Comparison of ENCODE assay signal across 10 cellular contexts in the genomic region with DNA sequence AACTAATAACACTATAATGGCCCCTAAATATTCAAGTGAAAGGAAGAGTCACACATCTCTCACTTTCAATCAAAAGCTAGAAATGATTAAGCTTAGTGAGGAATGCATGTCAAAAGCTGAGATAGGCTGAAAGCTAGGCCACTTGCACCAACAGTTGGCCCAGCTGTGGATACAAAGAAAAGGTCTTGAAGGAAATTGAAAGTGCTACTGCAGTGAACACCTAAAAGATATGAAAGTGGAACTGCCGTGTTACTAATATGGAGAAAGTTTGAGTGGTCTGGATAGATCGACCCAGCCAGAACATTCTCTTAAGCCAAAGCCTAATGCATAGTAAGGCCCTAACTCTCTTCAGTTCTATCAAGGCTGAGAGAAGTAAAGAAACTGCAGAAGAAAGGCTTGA. TPM values are rescaled to one million over a fixed set of nuclear protein-coding genes. Genes with fewer than 3 reads are reported as not detected.
A peak's percentile ranks its signal among the peaks of the same experiment; 100 is the strongest.
DNase-seq lines count a peak whose midpoint lies in the region; ATAC-seq and TF ChIP-seq lines count a peak whose summit lies in the region.
"Had no signal": no experiment of that assay in that cellular context is flagged by ENCODE, and none has a peak within 500 bp of the region (broad histone marks: within the 10 kb centered on the region; RNA-seq: fewer than 3 reads in every experiment).

No MANE protein-coding gene starts in this region.

- H3K4me3 Mint-ChIP-seq in activated CD8-positive, alpha-beta memory T cell treated with anti-CD3 and anti-CD28 coated beads, Interleukin-2, amount 10 ng/mL, durations not matched to agents 7 days and 5 days, result peak overlapping the region; percentile 47

- TF ChIP-seq EP300 in SK-N-SH (IDR thresholded peaks at IDR 0.05; ENCODE audit: borderline replicate concordance in 1 of 2, low read depth in 1 of 2, low read length in 1 of 2), result no peak

- H3K9me3 Mint-ChIP-seq in activated CD8-positive, alpha-beta memory T cell treated with anti-CD3 and anti-CD28 coated beads, Interleukin-2, amount 10 ng/mL, durations not matched to agents 7 days and 5 days (ENCODE audit: low read depth), result no peaks in the 10 kb centered on the region

- no peaks in the 10 kb centered on the region for H3K79me2 ChIP-seq in SK-N-SH (ENCODE audit: insufficient read depth)

- no peaks in the 10 kb centered on the region for H3F3A ChIP-seq in SK-N-SH (replicated peaks; ENCODE audit: insufficient read depth)

- no peak overlapping the region for H3K27ac ChIP-seq in SK-N-SH (ENCODE audit: low read depth in 2 of 2, low read length in 1 of 2)
- H3K27ac ChIP-seq: gastroesophageal sphincter had no signal

- peaks cover 40% of the 10 kb centered on the region for H3K27me3 Mint-ChIP-seq in activated CD8-positive, alpha-beta memory T cell treated with anti-CD3 and anti-CD28 coated beads, Interleukin-2, amount 10 ng/mL, durations not matched to agents 7 days and 5 days

- H3K9me3 ChIP-seq in neuron (ENCODE audit: low read length), result no peaks in the 10 kb centered on the region
- no peaks in the 10 kb centered on the region for H3K9me3 ChIP-seq in SK-N-SH
- H3K9me3 ChIP-seq: gastroesophageal sphincter had no signal

- no peaks in the 10 kb centered on the region for H3K9me2 ChIP-seq in SK-N-SH

- peak overlapping the region; percentile 26 for H2AFZ ChIP-seq in neuron (ENCODE audit: low read depth, low read length)
- H2AFZ ChIP-seq in SK-N-SH (ENCODE audit: low read depth), result no peak overlapping the region

- H3K4me3 ChIP-seq in neuron (ENCODE audit: low read length) (no peak overlapping the region), SK-N-SH (ENCODE audit: low read depth in 2 of 2, low read length in 1 of 2) (no peak overlapping the region)
- H3K4me3 ChIP-seq: gastroesophageal sphincter had no signal

- no peak overlapping the region for H3K4me2 ChIP-seq in SK-N-SH

- peak; percentile 60 for DNase-seq in activated CD8-positive, alpha-beta memory T cell treated with anti-CD3 and anti-CD28 coated beads, Interleukin-2, amount 10 ng/mL, durations not matched to agents 7 days and 5 days
- no peak for DNase-seq in activated CD8-positive, alpha-beta memory T cell treated with anti-CD3 and anti-CD28 coated beads, Interleukin-2, amount 50 U/mL, for 4 hours
- DNase-seq in HuH-7.5 (ENCODE audit: low spot score) (no peak), SK-N-SH (no peak), SW 1271 (lab: John Stamatoyannopoulos, UW) (no peak)
- DNase-seq: NCI-H1930 had no signal

- POLR2A ChIA-PET in SK-N-SH (lab: Yijun Ruan, JAX), result no interaction called here

- TF ChIP-seq CTCF in SK-N-SH (IDR thresholded peaks at IDR 0.05), result no peak

- peaks cover 10% of the 10 kb centered on the region for H3K36me3 Mint-ChIP-seq in activated CD8-positive, alpha-beta memory T cell treated with anti-CD3 and anti-CD28 coated beads, Interleukin-2, amount 10 ng/mL, durations not matched to agents 7 days and 5 days

- 32% methylated on average over 2 of the region's 2 CpGs for WGBS in SK-N-SH (ENCODE audit: low lambda C conversion rate)

- peak overlapping the region; percentile 57 for H3K27ac Mint-ChIP-seq in activated CD8-positive, alpha-beta memory T cell treated with anti-CD3 and anti-CD28 coated beads, Interleukin-2, amount 10 ng/mL, durations not matched to agents 7 days and 5 days

- peak; percentile 93 for ATAC-seq in activated CD8-positive, alpha-beta memory T cell treated with anti-CD3 and anti-CD28 coated beads, Interleukin-2, amount 10 ng/mL, durations not matched to agents 7 days and 5 days
- ATAC-seq in GM21619 (IDR thresholded peaks at IDR 0.05; ENCODE audit: unreplicated experiment) (peak; percentile 100), HG03354 (IDR thresholded peaks at IDR 0.05; ENCODE audit: poor library complexity, severe bottlenecking, unreplicated experiment) (peak; percentile 100)
- ATAC-seq: gastroesophageal sphincter had no signal

- no peaks in the 10 kb centered on the region for H3K4me1 ChIP-seq in neuron (ENCODE audit: insufficient read depth, low read length)
- H3K4me1 ChIP-seq in SK-N-SH (ENCODE audit: control insufficient read depth in 1 of 2, insufficient read depth in 2 of 2, low read depth in 1 of 2, low read length in 1 of 2), result no peaks in the 10 kb centered on the region
- H3K4me1 ChIP-seq: gastroesophageal sphincter had no signal

- H3K9ac ChIP-seq in SK-N-SH, result no peak overlapping the region

- H3K36me3 ChIP-seq in neuron (ENCODE audit: insufficient read depth, low read length), result no peaks in the 10 kb centered on the region
- H3K36me3 ChIP-seq in SK-N-SH (replicated peaks in 1 of 2; ENCODE audit: control insufficient read depth in 1 of 2, insufficient read depth in 2 of 2, low read length in 1 of 2), result no peaks in the 10 kb centered on the region
- H3K36me3 ChIP-seq: gastroesophageal sphincter had no signal

- CTCF ChIA-PET in activated CD8-positive, alpha-beta memory T cell treated with anti-CD3 and anti-CD28 coated beads, Interleukin-2, amount 10 ng/mL, durations not matched to agents 7 days and 5 days (lab: Charles Lee), result interaction anchor here (1.2 to 1.8 kb wide), 2 partner anchors 12 to 14 kb away, joined by 4 to 5 read pairs; no protein-coding TSS in a partner anchor
- CTCF ChIA-PET in SK-N-SH (lab: Yijun Ruan, JAX), result no interaction called here

- TF ChIP-seq RAD21 in SK-N-SH (IDR thresholded peaks at IDR 0.05; ENCODE audit: low read length), result no peak

- H3K27me3 ChIP-seq in neuron (ENCODE audit: insufficient read depth, low read length) (no peaks in the 10 kb centered on the region), SK-N-SH (ENCODE audit: insufficient read depth) (no peaks in the 10 kb centered on the region; the same call in 1 of the 2 replicates)
- H3K27me3 ChIP-seq: gastroesophageal sphincter had no signal

- H3K4me1 Mint-ChIP-seq in activated CD8-positive, alpha-beta memory T cell treated with anti-CD3 and anti-CD28 coated beads, Interleukin-2, amount 10 ng/mL, durations not matched to agents 7 days and 5 days, result peaks cover 20% of the 10 kb centered on the region

- H4K20me1 ChIP-seq in SK-N-SH (ENCODE audit: insufficient read depth), result no peaks in the 10 kb centered on the region

TF ChIP-seq in SK-N-SH, 30 proteins besides CTCF, POLR2A, EP300 and RAD21:
- TF ChIP-seq TAF1 (IDR thresholded peaks at IDR 0.05; ENCODE audit: borderline replicate concordance, low read depth, low read length) (no peak), FOSL2 (IDR thresholded peaks at IDR 0.05; ENCODE audit: borderline replicate concordance, low read depth) (no peak), EZH2phosphoT487 (IDR thresholded peaks at IDR 0.05; ENCODE audit: borderline replicate concordance, low read depth) (no peak), SMC3 (IDR thresholded peaks at IDR 0.05; ENCODE audit: low read depth, low read length) (no peak), CHD2 (IDR thresholded peaks at IDR 0.05; ENCODE audit: low read length, partially characterized antibody) (no peak), TEAD4 (IDR thresholded peaks at IDR 0.05; ENCODE audit: borderline replicate concordance, insufficient read depth) (no peak), NRF1 (IDR thresholded peaks at IDR 0.05; ENCODE audit: low read depth, low read length) (no peak), JUND (IDR thresholded peaks at IDR 0.05) (no peak), ELF1 (IDR thresholded peaks at IDR 0.05) (no peak), SIN3A (IDR thresholded peaks at IDR 0.05; ENCODE audit: borderline replicate concordance, low read depth, low read length) (no peak), MEF2A (IDR thresholded peaks at IDR 0.05; ENCODE audit: borderline replicate concordance, low read depth) (no peak), NFIC (IDR thresholded peaks at IDR 0.05; ENCODE audit: borderline replicate concordance) (no peak), GATA2 (CRISPR knock-in tag; IDR thresholded peaks at IDR 0.05) (no peak), YY1 (IDR thresholded peaks at IDR 0.05; ENCODE audit: low read depth) (no peak), TCF12 (IDR thresholded peaks at IDR 0.05) (no peak)
- TF ChIP-seq, protein P1, sequence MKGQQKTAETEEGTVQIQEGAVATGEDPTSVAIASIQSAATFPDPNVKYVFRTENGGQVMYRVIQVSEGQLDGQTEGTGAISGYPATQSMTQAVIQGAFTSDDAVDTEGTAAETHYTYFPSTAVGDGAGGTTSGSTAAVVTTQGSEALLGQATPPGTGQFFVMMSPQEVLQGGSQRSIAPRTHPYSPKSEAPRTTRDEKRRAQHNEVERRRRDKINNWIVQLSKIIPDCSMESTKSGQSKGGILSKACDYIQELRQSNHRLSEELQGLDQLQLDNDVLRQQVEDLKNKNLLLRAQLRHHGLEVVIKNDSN (IDR thresholded peaks at IDR 0.05; ENCODE audit: borderline replicate concordance, low read depth), result no peak
- TF ChIP-seq, protein P2, sequence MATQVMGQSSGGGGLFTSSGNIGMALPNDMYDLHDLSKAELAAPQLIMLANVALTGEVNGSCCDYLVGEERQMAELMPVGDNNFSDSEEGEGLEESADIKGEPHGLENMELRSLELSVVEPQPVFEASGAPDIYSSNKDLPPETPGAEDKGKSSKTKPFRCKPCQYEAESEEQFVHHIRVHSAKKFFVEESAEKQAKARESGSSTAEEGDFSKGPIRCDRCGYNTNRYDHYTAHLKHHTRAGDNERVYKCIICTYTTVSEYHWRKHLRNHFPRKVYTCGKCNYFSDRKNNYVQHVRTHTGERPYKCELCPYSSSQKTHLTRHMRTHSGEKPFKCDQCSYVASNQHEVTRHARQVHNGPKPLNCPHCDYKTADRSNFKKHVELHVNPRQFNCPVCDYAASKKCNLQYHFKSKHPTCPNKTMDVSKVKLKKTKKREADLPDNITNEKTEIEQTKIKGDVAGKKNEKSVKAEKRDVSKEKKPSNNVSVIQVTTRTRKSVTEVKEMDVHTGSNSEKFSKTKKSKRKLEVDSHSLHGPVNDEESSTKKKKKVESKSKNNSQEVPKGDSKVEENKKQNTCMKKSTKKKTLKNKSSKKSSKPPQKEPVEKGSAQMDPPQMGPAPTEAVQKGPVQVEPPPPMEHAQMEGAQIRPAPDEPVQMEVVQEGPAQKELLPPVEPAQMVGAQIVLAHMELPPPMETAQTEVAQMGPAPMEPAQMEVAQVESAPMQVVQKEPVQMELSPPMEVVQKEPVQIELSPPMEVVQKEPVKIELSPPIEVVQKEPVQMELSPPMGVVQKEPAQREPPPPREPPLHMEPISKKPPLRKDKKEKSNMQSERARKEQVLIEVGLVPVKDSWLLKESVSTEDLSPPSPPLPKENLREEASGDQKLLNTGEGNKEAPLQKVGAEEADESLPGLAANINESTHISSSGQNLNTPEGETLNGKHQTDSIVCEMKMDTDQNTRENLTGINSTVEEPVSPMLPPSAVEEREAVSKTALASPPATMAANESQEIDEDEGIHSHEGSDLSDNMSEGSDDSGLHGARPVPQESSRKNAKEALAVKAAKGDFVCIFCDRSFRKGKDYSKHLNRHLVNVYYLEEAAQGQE (IDR thresholded peaks at IDR 0.05; ENCODE audit: low read depth, low read length), result no peak

RNA-seq across cellular contexts. Expression of a gene that starts 12.1 kb away (rescaled TPM):
- total RNA-seq in activated CD8-positive, alpha-beta memory T cell treated with anti-CD3 and anti-CD28 coated beads, Interleukin-2, amount 10 ng/mL, durations not matched to agents 7 days and 5 days, result 10 to 100 TPM; 19.5 to 24.4 TPM
- 8.3 and 13.0 TPM in 2 replicates for polyA plus RNA-seq in SK-N-SH (2012; rRNA removed)
- 9.4 and 11.1 TPM in 2 replicates for polyA plus RNA-seq in SK-N-SH (2012; cell fraction: cytosol; rRNA removed)
- 11.5 and 12.8 TPM in 2 replicates for polyA plus RNA-seq in SK-N-SH (2012; cell fraction: nucleus; rRNA removed)
